ENCODE assay signal across 1 cellular context in the genomic region with DNA sequence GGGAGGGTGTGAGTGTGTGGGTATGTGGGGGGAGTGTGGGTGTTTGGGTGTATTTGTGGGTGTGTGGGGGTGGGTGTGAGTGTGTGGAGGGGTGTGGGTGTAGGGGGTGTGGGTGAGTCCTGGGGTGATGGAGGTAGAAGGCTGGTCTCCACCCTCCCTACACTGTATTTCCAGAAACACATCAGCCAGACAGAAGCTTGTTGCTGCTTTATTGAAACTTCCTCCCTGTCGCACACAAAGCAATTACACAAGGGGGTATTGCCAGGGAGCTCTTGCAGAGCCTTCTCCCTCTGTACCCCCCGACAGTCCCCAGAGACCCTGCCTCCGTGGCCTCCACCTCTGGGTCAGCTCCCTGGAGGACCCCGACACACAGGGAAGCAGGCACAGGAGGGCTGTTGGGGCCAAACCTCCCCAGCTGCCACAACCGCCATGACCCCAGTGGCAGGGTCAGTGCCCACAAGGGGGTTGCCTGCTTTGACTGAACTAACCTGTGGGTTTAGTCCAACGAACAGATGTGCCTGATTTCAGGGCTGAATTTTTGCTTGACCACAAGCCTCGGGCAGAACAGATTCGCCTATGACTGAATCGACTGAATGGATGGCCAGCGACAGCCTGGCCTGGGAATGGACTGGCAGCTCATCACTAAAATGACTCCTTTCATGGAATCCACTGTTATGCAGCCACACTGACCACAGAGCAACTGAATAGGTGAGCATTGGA.
TF ChIP-seq lines count a peak whose summit lies in the region.

No MANE protein-coding gene starts in this region.

TF ChIP-seq in GM12878, 131 proteins besides CTCF, POLR2A, EP300 and RAD21 (continued from another document and continues in another):
- TF ChIP-seq NFIC (IDR thresholded peaks at IDR 0.05; ENCODE audit: low read depth, low read length) (no peak), NFYA (IDR thresholded peaks at IDR 0.05; ENCODE audit: borderline replicate concordance, low read depth, low read length) (no peak), RBBP5 (conservative IDR thresholded peaks at IDR 0.05) (no peak), KDM1A (IDR thresholded peaks at IDR 0.05; ENCODE audit: borderline replicate concordance) (no peak), MTA2 (IDR thresholded peaks at IDR 0.05; ENCODE audit: low read depth) (peak; percentile 32; the same call in 1 of the 2 replicates), RB1 (IDR thresholded peaks at IDR 0.05; ENCODE audit: borderline replicate concordance) (no peak), RCOR1 (conservative IDR thresholded peaks at IDR 0.05; ENCODE audit: low read depth, low read length) (no peak), IKZF2 (IDR thresholded peaks at IDR 0.05) (peak; percentile 32 to 34; a peak in 1 of 4 replicates), POU2F2 (IDR thresholded peaks at IDR 0.05; ENCODE audit: borderline replicate concordance, low read depth, low read length) (0 out of 3 replicates have a peak, but pooled peaks have one; percentile 9), TCF12 (IDR thresholded peaks at IDR 0.05; ENCODE audit: low read depth, low read length) (0 out of 2 replicates have a peak, but pooled peaks have one; percentile 18), CEBPB (IDR thresholded peaks at IDR 0.05; ENCODE audit: borderline replicate concordance in 1 of 2, low read depth in 2 of 2, low read length in 2 of 2) (no peak), CREB1 (IDR thresholded peaks at IDR 0.05; ENCODE audit: low read depth) (no peak), CBX3 (IDR thresholded peaks at IDR 0.05; ENCODE audit: borderline replicate concordance, low read depth) (no peak), RAD51 (IDR thresholded peaks at IDR 0.05) (no peak), PAX5 (IDR thresholded peaks at IDR 0.05; ENCODE audit: borderline replicate concordance, low read depth, low read length) (no peak; the same call in 1 of the 2 replicates), RFX5 (IDR thresholded peaks at IDR 0.05; ENCODE audit: low read depth, low read length) (no peak), RELA (IDR thresholded peaks at IDR 0.05; ENCODE audit: borderline replicate concordance, partially characterized antibody) (no peak), BMI1 (IDR thresholded peaks at IDR 0.05; ENCODE audit: borderline replicate concordance) (no peak), IRF4 (IDR thresholded peaks at IDR 0.05; ENCODE audit: low read depth, low read length) (no peak), MYC (IDR thresholded peaks at IDR 0.05; ENCODE audit: insufficient read depth, insufficient read length, insufficient replicate concordance, low read length, severe bottlenecking) (no peak), MEF2B (IDR thresholded peaks at IDR 0.05; ENCODE audit: partially characterized antibody, poor library complexity, severe bottlenecking) (peak; percentile 76), SMAD5 (IDR thresholded peaks at IDR 0.05; ENCODE audit: low read depth) (no peak), NRF1 (conservative IDR thresholded peaks at IDR 0.05; ENCODE audit: low read depth, low read length) (no peak), BHLHE40 (IDR thresholded peaks at IDR 0.05; ENCODE audit: borderline replicate concordance in 1 of 2, low read depth in 2 of 2, low read length in 1 of 2) (peak in 1 of 2 experiments; percentile 22; a peak in 1 of 4 replicates), ESRRA (IDR thresholded peaks at IDR 0.05; ENCODE audit: low read length) (no peak), ZNF274 (IDR thresholded peaks at IDR 0.05; ENCODE audit: insufficient read depth, insufficient read length) (no peak), CBFB (IDR thresholded peaks at IDR 0.05; ENCODE audit: low read depth) (0 out of 2 replicates have a peak, but pooled peaks have one; percentile 39), TCF7 (IDR thresholded peaks at IDR 0.05; ENCODE audit: borderline replicate concordance) (no peak), BRCA1 (IDR thresholded peaks at IDR 0.05; ENCODE audit: low read depth, low read length) (no peak), LARP7 (IDR thresholded peaks at IDR 0.05) (0 out of 2 replicates have a peak, but pooled peaks have one; percentile 29), SRF (IDR thresholded peaks at IDR 0.05; ENCODE audit: low read depth in 2 of 2, low read length in 2 of 2) (no peak), ZNF24 (IDR thresholded peaks at IDR 0.05) (no peak), ZZZ3 (IDR thresholded peaks at IDR 0.05; ENCODE audit: control insufficient read depth, insufficient read length, low read depth) (no peak), EZH2 (IDR thresholded peaks at IDR 0.05; ENCODE audit: borderline replicate concordance, control insufficient read depth, low read depth, low read length) (no peak), ASH2L (IDR thresholded peaks at IDR 0.05; ENCODE audit: borderline replicate concordance, low read depth) (no peak)
- TF ChIP-seq, protein P1, sequence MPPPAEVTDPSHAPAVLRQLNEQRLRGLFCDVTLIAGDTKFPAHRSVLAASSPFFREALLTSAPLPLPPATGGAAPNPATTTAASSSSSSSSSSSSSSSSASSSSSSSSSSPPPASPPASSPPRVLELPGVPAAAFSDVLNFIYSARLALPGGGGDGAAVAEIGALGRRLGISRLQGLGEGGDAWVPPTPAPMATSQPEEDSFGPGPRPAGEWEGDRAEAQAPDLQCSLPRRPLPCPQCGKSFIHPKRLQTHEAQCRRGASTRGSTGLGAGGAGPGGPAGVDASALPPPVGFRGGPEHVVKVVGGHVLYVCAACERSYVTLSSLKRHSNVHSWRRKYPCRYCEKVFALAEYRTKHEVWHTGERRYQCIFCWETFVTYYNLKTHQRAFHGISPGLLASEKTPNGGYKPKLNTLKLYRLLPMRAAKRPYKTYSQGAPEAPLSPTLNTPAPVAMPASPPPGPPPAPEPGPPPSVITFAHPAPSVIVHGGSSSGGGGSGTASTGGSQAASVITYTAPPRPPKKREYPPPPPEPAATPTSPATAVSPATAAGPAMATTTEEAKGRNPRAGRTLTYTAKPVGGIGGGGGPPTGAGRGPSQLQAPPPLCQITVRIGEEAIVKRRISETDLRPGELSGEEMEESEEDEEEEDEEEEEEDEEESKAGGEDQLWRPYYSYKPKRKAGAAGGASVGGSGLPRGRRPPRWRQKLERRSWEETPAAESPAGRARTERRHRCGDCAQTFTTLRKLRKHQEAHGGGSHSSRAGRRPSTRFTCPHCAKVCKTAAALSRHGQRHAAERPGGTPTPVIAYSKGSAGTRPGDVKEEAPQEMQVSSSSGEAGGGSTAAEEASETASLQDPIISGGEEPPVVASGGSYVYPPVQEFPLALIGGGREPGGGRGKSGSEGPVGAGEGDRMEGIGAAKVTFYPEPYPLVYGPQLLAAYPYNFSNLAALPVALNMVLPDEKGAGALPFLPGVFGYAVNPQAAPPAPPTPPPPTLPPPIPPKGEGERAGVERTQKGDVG (CRISPR knock-in tag; IDR thresholded peaks at IDR 0.05), result no peak
- TF ChIP-seq, protein P2, sequence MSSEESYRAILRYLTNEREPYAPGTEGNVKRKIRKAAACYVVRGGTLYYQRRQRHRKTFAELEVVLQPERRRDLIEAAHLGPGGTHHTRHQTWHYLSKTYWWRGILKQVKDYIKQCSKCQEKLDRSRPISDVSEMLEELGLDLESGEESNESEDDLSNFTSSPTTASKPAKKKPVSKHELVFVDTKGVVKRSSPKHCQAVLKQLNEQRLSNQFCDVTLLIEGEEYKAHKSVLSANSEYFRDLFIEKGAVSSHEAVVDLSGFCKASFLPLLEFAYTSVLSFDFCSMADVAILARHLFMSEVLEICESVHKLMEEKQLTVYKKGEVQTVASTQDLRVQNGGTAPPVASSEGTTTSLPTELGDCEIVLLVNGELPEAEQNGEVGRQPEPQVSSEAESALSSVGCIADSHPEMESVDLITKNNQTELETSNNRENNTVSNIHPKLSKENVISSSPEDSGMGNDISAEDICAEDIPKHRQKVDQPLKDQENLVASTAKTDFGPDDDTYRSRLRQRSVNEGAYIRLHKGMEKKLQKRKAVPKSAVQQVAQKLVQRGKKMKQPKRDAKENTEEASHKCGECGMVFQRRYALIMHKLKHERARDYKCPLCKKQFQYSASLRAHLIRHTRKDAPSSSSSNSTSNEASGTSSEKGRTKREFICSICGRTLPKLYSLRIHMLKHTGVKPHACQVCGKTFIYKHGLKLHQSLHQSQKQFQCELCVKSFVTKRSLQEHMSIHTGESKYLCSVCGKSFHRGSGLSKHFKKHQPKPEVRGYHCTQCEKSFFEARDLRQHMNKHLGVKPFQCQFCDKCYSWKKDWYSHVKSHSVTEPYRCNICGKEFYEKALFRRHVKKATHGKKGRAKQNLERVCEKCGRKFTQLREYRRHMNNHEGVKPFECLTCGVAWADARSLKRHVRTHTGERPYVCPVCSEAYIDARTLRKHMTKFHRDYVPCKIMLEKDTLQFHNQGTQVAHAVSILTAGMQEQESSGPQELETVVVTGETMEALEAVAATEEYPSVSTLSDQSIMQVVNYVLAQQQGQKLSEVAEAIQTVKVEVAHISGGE (CRISPR knock-in tag; IDR thresholded peaks at IDR 0.05), result no peak
- TF ChIP-seq, protein P3, sequence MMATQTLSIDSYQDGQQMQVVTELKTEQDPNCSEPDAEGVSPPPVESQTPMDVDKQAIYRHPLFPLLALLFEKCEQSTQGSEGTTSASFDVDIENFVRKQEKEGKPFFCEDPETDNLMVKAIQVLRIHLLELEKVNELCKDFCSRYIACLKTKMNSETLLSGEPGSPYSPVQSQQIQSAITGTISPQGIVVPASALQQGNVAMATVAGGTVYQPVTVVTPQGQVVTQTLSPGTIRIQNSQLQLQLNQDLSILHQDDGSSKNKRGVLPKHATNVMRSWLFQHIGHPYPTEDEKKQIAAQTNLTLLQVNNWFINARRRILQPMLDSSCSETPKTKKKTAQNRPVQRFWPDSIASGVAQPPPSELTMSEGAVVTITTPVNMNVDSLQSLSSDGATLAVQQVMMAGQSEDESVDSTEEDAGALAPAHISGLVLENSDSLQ (IDR thresholded peaks at IDR 0.05), result no peak
- TF ChIP-seq, protein P4, sequence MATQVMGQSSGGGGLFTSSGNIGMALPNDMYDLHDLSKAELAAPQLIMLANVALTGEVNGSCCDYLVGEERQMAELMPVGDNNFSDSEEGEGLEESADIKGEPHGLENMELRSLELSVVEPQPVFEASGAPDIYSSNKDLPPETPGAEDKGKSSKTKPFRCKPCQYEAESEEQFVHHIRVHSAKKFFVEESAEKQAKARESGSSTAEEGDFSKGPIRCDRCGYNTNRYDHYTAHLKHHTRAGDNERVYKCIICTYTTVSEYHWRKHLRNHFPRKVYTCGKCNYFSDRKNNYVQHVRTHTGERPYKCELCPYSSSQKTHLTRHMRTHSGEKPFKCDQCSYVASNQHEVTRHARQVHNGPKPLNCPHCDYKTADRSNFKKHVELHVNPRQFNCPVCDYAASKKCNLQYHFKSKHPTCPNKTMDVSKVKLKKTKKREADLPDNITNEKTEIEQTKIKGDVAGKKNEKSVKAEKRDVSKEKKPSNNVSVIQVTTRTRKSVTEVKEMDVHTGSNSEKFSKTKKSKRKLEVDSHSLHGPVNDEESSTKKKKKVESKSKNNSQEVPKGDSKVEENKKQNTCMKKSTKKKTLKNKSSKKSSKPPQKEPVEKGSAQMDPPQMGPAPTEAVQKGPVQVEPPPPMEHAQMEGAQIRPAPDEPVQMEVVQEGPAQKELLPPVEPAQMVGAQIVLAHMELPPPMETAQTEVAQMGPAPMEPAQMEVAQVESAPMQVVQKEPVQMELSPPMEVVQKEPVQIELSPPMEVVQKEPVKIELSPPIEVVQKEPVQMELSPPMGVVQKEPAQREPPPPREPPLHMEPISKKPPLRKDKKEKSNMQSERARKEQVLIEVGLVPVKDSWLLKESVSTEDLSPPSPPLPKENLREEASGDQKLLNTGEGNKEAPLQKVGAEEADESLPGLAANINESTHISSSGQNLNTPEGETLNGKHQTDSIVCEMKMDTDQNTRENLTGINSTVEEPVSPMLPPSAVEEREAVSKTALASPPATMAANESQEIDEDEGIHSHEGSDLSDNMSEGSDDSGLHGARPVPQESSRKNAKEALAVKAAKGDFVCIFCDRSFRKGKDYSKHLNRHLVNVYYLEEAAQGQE (IDR thresholded peaks at IDR 0.05; ENCODE audit: low read depth, low read length), result no peak
- TF ChIP-seq, protein P5, sequence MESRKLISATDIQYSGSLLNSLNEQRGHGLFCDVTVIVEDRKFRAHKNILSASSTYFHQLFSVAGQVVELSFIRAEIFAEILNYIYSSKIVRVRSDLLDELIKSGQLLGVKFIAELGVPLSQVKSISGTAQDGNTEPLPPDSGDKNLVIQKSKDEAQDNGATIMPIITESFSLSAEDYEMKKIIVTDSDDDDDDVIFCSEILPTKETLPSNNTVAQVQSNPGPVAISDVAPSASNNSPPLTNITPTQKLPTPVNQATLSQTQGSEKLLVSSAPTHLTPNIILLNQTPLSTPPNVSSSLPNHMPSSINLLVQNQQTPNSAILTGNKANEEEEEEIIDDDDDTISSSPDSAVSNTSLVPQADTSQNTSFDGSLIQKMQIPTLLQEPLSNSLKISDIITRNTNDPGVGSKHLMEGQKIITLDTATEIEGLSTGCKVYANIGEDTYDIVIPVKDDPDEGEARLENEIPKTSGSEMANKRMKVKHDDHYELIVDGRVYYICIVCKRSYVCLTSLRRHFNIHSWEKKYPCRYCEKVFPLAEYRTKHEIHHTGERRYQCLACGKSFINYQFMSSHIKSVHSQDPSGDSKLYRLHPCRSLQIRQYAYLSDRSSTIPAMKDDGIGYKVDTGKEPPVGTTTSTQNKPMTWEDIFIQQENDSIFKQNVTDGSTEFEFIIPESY (IDR thresholded peaks at IDR 0.05), result no peak
- TF ChIP-seq, protein P6, sequence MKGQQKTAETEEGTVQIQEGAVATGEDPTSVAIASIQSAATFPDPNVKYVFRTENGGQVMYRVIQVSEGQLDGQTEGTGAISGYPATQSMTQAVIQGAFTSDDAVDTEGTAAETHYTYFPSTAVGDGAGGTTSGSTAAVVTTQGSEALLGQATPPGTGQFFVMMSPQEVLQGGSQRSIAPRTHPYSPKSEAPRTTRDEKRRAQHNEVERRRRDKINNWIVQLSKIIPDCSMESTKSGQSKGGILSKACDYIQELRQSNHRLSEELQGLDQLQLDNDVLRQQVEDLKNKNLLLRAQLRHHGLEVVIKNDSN (IDR thresholded peaks at IDR 0.05; ENCODE audit: borderline replicate concordance, extremely low read length, insufficient read depth, low read depth, low read length), result no peak
- TF ChIP-seq, protein P7, sequence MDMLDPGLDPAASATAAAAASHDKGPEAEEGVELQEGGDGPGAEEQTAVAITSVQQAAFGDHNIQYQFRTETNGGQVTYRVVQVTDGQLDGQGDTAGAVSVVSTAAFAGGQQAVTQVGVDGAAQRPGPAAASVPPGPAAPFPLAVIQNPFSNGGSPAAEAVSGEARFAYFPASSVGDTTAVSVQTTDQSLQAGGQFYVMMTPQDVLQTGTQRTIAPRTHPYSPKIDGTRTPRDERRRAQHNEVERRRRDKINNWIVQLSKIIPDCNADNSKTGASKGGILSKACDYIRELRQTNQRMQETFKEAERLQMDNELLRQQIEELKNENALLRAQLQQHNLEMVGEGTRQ (IDR thresholded peaks at IDR 0.05; ENCODE audit: borderline replicate concordance, low read depth, low read length), result no peak
- TF ChIP-seq, protein P8, sequence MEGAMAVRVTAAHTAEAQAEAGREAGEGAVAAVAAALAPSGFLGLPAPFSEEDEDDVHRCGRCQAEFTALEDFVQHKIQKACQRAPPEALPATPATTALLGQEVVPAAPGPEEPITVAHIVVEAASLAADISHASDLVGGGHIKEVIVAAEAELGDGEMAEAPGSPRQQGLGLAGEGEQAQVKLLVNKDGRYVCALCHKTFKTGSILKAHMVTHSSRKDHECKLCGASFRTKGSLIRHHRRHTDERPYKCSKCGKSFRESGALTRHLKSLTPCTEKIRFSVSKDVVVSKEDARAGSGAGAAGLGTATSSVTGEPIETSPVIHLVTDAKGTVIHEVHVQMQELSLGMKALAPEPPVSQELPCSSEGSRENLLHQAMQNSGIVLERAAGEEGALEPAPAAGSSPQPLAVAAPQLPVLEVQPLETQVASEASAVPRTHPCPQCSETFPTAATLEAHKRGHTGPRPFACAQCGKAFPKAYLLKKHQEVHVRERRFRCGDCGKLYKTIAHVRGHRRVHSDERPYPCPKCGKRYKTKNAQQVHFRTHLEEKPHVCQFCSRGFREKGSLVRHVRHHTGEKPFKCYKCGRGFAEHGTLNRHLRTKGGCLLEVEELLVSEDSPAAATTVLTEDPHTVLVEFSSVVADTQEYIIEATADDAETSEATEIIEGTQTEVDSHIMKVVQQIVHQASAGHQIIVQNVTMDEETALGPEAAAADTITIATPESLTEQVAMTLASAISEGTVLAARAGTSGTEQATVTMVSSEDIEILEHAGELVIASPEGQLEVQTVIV (IDR thresholded peaks at IDR 0.05; ENCODE audit: borderline replicate concordance, partially characterized antibody), result no peak
